Comparison of ENCODE assay signal across 12 cellular contexts in genomic region chr2:37665622-37666362, GRCh38. TPM values are rescaled to one million over a fixed set of nuclear protein-coding genes. Genes with fewer than 3 reads are reported as not detected.
DNase-seq lines count a peak whose midpoint lies in the region; ATAC-seq, FAIRE-seq and TF ChIP-seq lines count a peak whose summit lies in the region.
"Had no signal": no experiment of that assay in that cellular context is flagged by ENCODE, and none has a peak within 500 bp of the region (broad histone marks: within the 10 kb centered on the region; RNA-seq: fewer than 3 reads in every experiment).

No MANE protein-coding gene starts in this region.

- no peak for FAIRE-seq in astrocyte (lab: Jason Lieb, UNC)

- peaks cover 100% of the 10 kb centered on the region for H3K79me2 ChIP-seq in astrocyte (ENCODE audit: insufficient read depth, low read length)

- peaks cover 44% of the 10 kb centered on the region for H3K36me3 ChIP-seq in astrocyte (ENCODE audit: insufficient read depth, low read length)

- H3K9me3 Mint-ChIP-seq in stimulated activated naive CD8-positive, alpha-beta T cell treated with anti-CD3 and anti-CD28 coated beads, Interleukin-15, Interleukin-2, amounts not matched to agents 100 ng/mL and 50 ng/mL, for 24 hours: no peaks in the 10 kb centered on the region
- H3K9me3 Mint-ChIP-seq in astrocyte (ENCODE audit: unreplicated experiment): no peaks in the 10 kb centered on the region
- no peaks in the 10 kb centered on the region for H3K9me3 Mint-ChIP-seq in naive thymus-derived CD8-positive, alpha-beta T cell
- no peaks in the 10 kb centered on the region for H3K9me3 Mint-ChIP-seq in activated T-helper 2 cell treated with anti-CD3 and anti-CD28 coated beads, Interferon-gamma antibody, Interleukin-2, Interleukin-4, amounts not matched to agents 10 μg/mL and 5 μg/mL and 100 μg/mL, durations not matched to agents 14 hours and 24 hours and 36 hours

- peaks cover 81% of the 10 kb centered on the region for H3K4me1 Mint-ChIP-seq in stimulated activated naive CD8-positive, alpha-beta T cell treated with anti-CD3 and anti-CD28 coated beads, Interleukin-15, Interleukin-2, amounts not matched to agents 100 ng/mL and 50 ng/mL, for 24 hours (ENCODE audit: low read depth)
- H3K4me1 Mint-ChIP-seq in astrocyte (ENCODE audit: low read depth, unreplicated experiment): peaks cover 30% of the 10 kb centered on the region
- peaks cover 41 to 95% (median 85%) of the 10 kb centered on the region in 4 donors for H3K4me1 Mint-ChIP-seq in naive thymus-derived CD8-positive, alpha-beta T cell
- peaks cover 23% of the 10 kb centered on the region for H3K4me1 Mint-ChIP-seq in activated T-helper 2 cell treated with anti-CD3 and anti-CD28 coated beads, Interferon-gamma antibody, Interleukin-2, Interleukin-4, amounts not matched to agents 10 μg/mL and 5 μg/mL and 100 μg/mL, durations not matched to agents 14 hours and 24 hours and 36 hours (ENCODE audit: low read depth)

- intact Hi-C loops in activated T-helper 2 cell treated with anti-CD3 and anti-CD28 coated beads, Interferon-gamma antibody, Interleukin-2, Interleukin-4, amounts not matched to agents 10 μg/mL and 5 μg/mL and 100 μg/mL, durations not matched to agents 14 hours and 24 hours and 36 hours (cut with micrococcal nuclease): no loop called here

- no peaks in the 10 kb centered on the region for H3K27me3 Mint-ChIP-seq in stimulated activated naive CD8-positive, alpha-beta T cell treated with anti-CD3 and anti-CD28 coated beads, Interleukin-15, Interleukin-2, amounts not matched to agents 100 ng/mL and 50 ng/mL, for 24 hours
- H3K27me3 Mint-ChIP-seq in astrocyte (ENCODE audit: low read depth, unreplicated experiment): no peaks in the 10 kb centered on the region
- no peaks in the 10 kb centered on the region for H3K27me3 Mint-ChIP-seq in naive thymus-derived CD8-positive, alpha-beta T cell
- no peaks in the 10 kb centered on the region for H3K27me3 Mint-ChIP-seq in activated T-helper 2 cell treated with anti-CD3 and anti-CD28 coated beads, Interferon-gamma antibody, Interleukin-2, Interleukin-4, amounts not matched to agents 10 μg/mL and 5 μg/mL and 100 μg/mL, durations not matched to agents 14 hours and 24 hours and 36 hours (ENCODE audit: low read depth)

- no peak for TF ChIP-seq CTCF in astrocyte (IDR thresholded peaks at IDR 0.05; ENCODE audit: insufficient read depth, low read depth, low read length)

- ATAC-seq in stimulated activated naive CD8-positive, alpha-beta T cell treated with anti-CD3 and anti-CD28 coated beads, Interleukin-15, Interleukin-2, amounts not matched to agents 100 U/mL and 50 U/mL, for 24 hours: no peak
- ATAC-seq in naive thymus-derived CD8-positive, alpha-beta T cell: no peak
- ATAC-seq in HG03159 (IDR thresholded peaks at IDR 0.05; ENCODE audit: unreplicated experiment): no peak
- no peak for ATAC-seq in GM19397 (IDR thresholded peaks at IDR 0.05; ENCODE audit: unreplicated experiment)
- no peak for ATAC-seq in HG02938 (IDR thresholded peaks at IDR 0.05; ENCODE audit: unreplicated experiment)

- H3K27ac ChIP-seq in astrocyte (ENCODE audit: low read depth, low read length): peak overlapping the region; percentile 30
- H3K27ac ChIP-seq: VCaP had no signal

- H3K4me2 ChIP-seq in astrocyte (ENCODE audit: low read length): peak overlapping the region; percentile 97

- peak overlapping the region; percentile 42 for H3K27ac Mint-ChIP-seq in stimulated activated naive CD8-positive, alpha-beta T cell treated with anti-CD3 and anti-CD28 coated beads, Interleukin-15, Interleukin-2, amounts not matched to agents 100 ng/mL and 50 ng/mL, for 24 hours
- H3K27ac Mint-ChIP-seq in astrocyte (ENCODE audit: unreplicated experiment): no peak overlapping the region
- peak overlapping the region; percentile 16 to 87 (median 68) for H3K27ac Mint-ChIP-seq in naive thymus-derived CD8-positive, alpha-beta T cell
- H3K27ac Mint-ChIP-seq in activated T-helper 2 cell treated with anti-CD3 and anti-CD28 coated beads, Interferon-gamma antibody, Interleukin-2, Interleukin-4, amounts not matched to agents 10 μg/mL and 5 μg/mL and 100 μg/mL, durations not matched to agents 14 hours and 24 hours and 36 hours: no peak overlapping the region

- H3K36me3 Mint-ChIP-seq in stimulated activated naive CD8-positive, alpha-beta T cell treated with anti-CD3 and anti-CD28 coated beads, Interleukin-15, Interleukin-2, amounts not matched to agents 100 ng/mL and 50 ng/mL, for 24 hours (ENCODE audit: low read depth): peaks cover 54% of the 10 kb centered on the region
- peaks cover 22% of the 10 kb centered on the region for H3K36me3 Mint-ChIP-seq in astrocyte (ENCODE audit: low read depth, unreplicated experiment)
- H3K36me3 Mint-ChIP-seq in naive thymus-derived CD8-positive, alpha-beta T cell: peaks cover 0 to 45% (median 7%) of the 10 kb centered on the region in 3 donors
- H3K36me3 Mint-ChIP-seq in activated T-helper 2 cell treated with anti-CD3 and anti-CD28 coated beads, Interferon-gamma antibody, Interleukin-2, Interleukin-4, amounts not matched to agents 10 μg/mL and 5 μg/mL and 100 μg/mL, durations not matched to agents 14 hours and 24 hours and 36 hours (ENCODE audit: low read depth): peaks cover 13% of the 10 kb centered on the region

- H3K4me3 ChIP-seq in astrocyte (ENCODE audit: insufficient read depth, low read depth, low read length): no peak overlapping the region

- peaks cover 43% of the 10 kb centered on the region for H3K4me1 ChIP-seq in astrocyte (ENCODE audit: insufficient read depth, low read length)

- H3K9ac ChIP-seq in astrocyte (ENCODE audit: low read length): no peak overlapping the region

- no peak overlapping the region for H3K4me3 Mint-ChIP-seq in stimulated activated naive CD8-positive, alpha-beta T cell treated with anti-CD3 and anti-CD28 coated beads, Interleukin-15, Interleukin-2, amounts not matched to agents 100 ng/mL and 50 ng/mL, for 24 hours
- H3K4me3 Mint-ChIP-seq in astrocyte (ENCODE audit: unreplicated experiment): peak overlapping the region; percentile 48
- peak overlapping the region in 5 of 10 donors; percentile 10 to 51 (median 16) for H3K4me3 Mint-ChIP-seq in naive thymus-derived CD8-positive, alpha-beta T cell
- H3K4me3 Mint-ChIP-seq in activated T-helper 2 cell treated with anti-CD3 and anti-CD28 coated beads, Interferon-gamma antibody, Interleukin-2, Interleukin-4, amounts not matched to agents 10 μg/mL and 5 μg/mL and 100 μg/mL, durations not matched to agents 14 hours and 24 hours and 36 hours (ENCODE audit: low read depth): no peak overlapping the region

- DNase-seq in stimulated activated naive CD8-positive, alpha-beta T cell treated with anti-CD3 and anti-CD28 coated beads, Interleukin-15, Interleukin-2, amounts not matched to agents 100 U/mL and 50 U/mL, for 24 hours: no peak
- DNase-seq in astrocyte (ENCODE audit: low read depth): no peak
- no peak for DNase-seq in naive thymus-derived CD8-positive, alpha-beta T cell
- no peak for DNase-seq in activated T-helper 2 cell treated with anti-CD3 and anti-CD28 coated beads, Interferon-gamma antibody, Interleukin-2, Interleukin-4, amounts not matched to agents 10 μg/mL and 5 μg/mL and 100 μg/mL, durations not matched to agents 14 hours and 24 hours and 36 hours (ENCODE audit: low spot score)
- DNase-seq: hypothalamus, NCI-H446 treated with DMSO at 0.1 percent for 48 hours, RPMI8226 had no signal

- POLR2A ChIA-PET in naive thymus-derived CD8-positive, alpha-beta T cell (lab: Charles Lee): interaction anchor here (1.0 to 1.1 kb wide), 2 partner anchors 20 kb away, joined by 3 read pairs; no protein-coding TSS in a partner anchor

- no peaks in the 10 kb centered on the region for H3K27me3 ChIP-seq in astrocyte (ENCODE audit: insufficient read depth, low read length)

- H2AFZ ChIP-seq in astrocyte (ENCODE audit: low read depth, low read length): no peak overlapping the region

- peaks cover 99% of the 10 kb centered on the region for H4K20me1 ChIP-seq in astrocyte (ENCODE audit: insufficient read depth, low read length)

- H3K9me3 ChIP-seq in astrocyte (ENCODE audit: insufficient read depth, low read depth, low read length): no peaks in the 10 kb centered on the region

RNA-seq across cellular contexts. Expression of gene CDC42EP3, which starts 5.7 kb away (rescaled TPM):
- 94.3 and 102 TPM in 2 replicates for total RNA-seq in astrocyte
- total RNA-seq in naive thymus-derived CD8-positive, alpha-beta T cell: 10 to 100 TPM; 28.4 to 32.3 TPM
- polyA plus RNA-seq in naive thymus-derived CD8-positive, alpha-beta T cell: 10 to 100 TPM; 47.9 to 68.5 (median 52.6) TPM
- 8.6 and 9.8 TPM in 2 replicates for total RNA-seq in activated T-helper 2 cell treated with anti-CD3 and anti-CD28 coated beads, Interferon-gamma antibody, Interleukin-2, Interleukin-4, amounts not matched to agents 10 μg/mL and 5 μg/mL and 100 μg/mL, durations not matched to agents 14 hours and 24 hours and 36 hours

Comparison
In these comparisons a context has a peak if more than half of its experiments do, and no peak if none do; other contexts are left out.
1. H3K27ac Mint-ChIP-seq: peak in stimulated activated naive CD8-positive, alpha-beta T cell treated with anti-CD3 and anti-CD28 coated beads, Interleukin-15, Interleukin-2, amounts not matched to agents 100 ng/mL and 50 ng/mL, for 24 hours (single experiment) and naive thymus-derived CD8-positive, alpha-beta T cell (10 of 10); none in astrocyte (single experiment) and activated T-helper 2 cell treated with anti-CD3 and anti-CD28 coated beads, Interferon-gamma antibody, Interleukin-2, Interleukin-4, amounts not matched to agents 10 μg/mL and 5 μg/mL and 100 μg/mL, durations not matched to agents 14 hours and 24 hours and 36 hours (single experiment).